ENCODE assay signal across 1 cellular context in the genomic region with DNA sequence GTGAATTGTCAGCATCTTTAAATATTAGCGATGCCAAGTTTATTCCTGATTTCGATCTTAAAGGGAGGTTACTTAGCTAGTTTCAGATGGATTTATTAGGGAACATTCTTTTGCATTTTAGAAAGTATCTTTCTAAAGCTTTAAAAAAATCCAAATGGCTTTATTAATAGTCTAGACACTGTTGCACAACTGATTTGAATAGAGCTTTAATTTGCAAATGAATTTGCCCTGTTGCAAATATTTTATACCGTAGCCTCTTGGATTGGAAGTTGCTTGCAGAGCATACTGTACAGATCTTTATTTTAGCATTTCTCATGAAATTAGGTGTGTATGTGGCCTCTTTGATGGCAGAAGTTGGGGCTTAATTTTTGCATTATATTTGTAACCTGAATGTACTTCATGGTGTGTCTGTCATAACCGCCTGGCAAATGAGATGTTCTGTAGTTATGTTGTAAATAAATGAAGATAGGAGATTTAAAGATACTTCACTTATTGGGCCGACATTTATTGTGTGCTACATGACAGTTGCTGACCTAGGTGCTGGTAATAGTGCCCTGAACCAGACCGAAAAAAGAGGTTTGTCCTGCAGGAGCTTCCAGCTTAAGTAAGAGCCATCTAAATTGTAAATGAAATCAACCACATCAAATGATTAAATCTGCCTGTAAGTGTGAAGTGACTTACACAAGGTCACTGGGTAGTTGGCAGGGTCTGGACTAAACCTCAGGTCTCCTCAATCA.
TF ChIP-seq lines count a peak whose summit lies in the region.

No MANE protein-coding gene starts in this region.

TF ChIP-seq in WTC11, 78 proteins besides CTCF, POLR2A, EP300 and RAD21 (continued from another document):
- TF ChIP-seq ZBTB21 (CRISPR knock-in tag; IDR thresholded peaks at IDR 0.05; ENCODE audit: borderline replicate concordance) = no peak
- TF ChIP-seq, protein P1, sequence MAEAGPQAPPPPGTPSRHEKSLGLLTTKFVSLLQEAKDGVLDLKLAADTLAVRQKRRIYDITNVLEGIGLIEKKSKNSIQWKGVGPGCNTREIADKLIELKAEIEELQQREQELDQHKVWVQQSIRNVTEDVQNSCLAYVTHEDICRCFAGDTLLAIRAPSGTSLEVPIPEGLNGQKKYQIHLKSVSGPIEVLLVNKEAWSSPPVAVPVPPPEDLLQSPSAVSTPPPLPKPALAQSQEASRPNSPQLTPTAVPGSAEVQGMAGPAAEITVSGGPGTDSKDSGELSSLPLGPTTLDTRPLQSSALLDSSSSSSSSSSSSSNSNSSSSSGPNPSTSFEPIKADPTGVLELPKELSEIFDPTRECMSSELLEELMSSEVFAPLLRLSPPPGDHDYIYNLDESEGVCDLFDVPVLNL (CRISPR knock-in tag; IDR thresholded peaks at IDR 0.05; ENCODE audit: borderline replicate concordance, low read depth) = no peak
- TF ChIP-seq, protein P2, sequence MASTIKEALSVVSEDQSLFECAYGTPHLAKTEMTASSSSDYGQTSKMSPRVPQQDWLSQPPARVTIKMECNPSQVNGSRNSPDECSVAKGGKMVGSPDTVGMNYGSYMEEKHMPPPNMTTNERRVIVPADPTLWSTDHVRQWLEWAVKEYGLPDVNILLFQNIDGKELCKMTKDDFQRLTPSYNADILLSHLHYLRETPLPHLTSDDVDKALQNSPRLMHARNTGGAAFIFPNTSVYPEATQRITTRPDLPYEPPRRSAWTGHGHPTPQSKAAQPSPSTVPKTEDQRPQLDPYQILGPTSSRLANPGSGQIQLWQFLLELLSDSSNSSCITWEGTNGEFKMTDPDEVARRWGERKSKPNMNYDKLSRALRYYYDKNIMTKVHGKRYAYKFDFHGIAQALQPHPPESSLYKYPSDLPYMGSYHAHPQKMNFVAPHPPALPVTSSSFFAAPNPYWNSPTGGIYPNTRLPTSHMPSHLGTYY (CRISPR knock-in tag; IDR thresholded peaks at IDR 0.05) = no peak
- no peak for TF ChIP-seq ZNF396 (CRISPR knock-in tag; IDR thresholded peaks at IDR 0.05; ENCODE audit: borderline replicate concordance)
- TF ChIP-seq, protein P3, sequence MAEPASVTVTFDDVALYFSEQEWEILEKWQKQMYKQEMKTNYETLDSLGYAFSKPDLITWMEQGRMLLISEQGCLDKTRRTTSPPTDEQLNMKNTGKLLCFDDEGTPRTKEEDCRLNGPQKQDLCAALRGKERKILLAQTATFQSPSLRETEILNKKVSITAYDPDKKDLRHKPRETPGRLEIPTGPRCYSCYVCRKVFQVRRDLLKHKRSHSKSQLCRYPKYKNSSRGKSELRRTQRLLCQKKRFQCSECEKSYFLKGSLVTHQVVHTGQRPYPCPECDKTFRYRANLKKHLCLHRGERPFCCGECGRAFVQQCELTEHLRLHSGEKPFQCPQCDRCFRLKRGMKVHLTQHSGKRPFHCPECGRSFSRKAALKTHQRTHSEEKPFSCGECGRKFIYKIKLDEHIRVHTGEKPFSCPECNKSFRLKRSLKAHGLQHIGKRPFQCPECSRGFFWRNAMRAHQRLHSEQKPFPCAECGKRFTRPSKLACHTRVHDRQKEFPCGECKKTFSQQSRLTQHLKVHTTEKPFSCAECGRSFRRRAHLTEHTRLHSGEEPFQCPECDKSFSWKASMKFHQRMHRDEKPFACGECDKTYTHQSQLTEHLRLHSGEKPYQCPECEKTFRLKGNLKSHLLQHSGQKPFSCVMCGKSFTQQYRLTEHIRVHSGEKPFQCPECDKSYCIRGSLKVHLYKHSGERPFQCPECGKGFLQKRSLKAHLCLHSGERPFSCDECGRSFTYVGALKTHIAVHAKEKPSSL (CRISPR knock-in tag; conservative IDR thresholded peaks at IDR 0.05) = no peak
